Comparison of ENCODE assay signal across 38 cellular contexts in the genomic region with DNA sequence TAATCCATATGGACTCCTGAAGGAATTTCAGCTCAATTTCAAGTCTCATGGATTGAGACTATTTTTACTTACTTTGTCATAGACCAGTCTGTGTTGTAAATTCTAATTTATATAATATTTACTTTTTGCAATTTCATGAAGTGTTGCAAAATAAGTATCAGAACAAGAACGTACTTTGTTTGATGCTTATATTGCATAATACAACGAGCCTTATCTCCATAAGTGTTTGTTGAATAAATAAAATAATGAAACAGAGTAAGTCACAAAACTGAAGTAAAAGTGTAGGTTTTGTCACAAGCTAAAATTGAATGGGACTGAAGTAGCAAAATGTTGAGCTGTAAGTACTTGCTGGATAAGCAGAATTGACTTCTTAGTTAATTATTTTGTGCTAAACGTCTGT. TPM values are rescaled to one million over a fixed set of nuclear protein-coding genes. Genes with fewer than 3 reads are reported as not detected.
"Had no signal": no experiment of that assay in that cellular context is flagged by ENCODE, and none has a peak within 500 bp of the region (broad histone marks: within the 10 kb centered on the region; RNA-seq: fewer than 3 reads in every experiment).

No MANE protein-coding gene starts in this region.

- H3K4me1 Mint-ChIP-seq: activated T-helper 17 cell treated with anti-CD3 and anti-CD28 coated beads, Interleukin-2, amount 50 U/mL, for 72 hours had no signal

- H3K27ac ChIP-seq: ascending aorta, cardiac muscle cell, KMS-11, RWPE1 had no signal

- H3K9me3 Mint-ChIP-seq: activated CD4-positive, alpha-beta memory T cell treated with anti-CD3 and anti-CD28 coated beads, Interleukin-2, amount 10 ng/mL, durations not matched to agents 7 days and 5 days; activated naive CD8-positive, alpha-beta T cell treated with anti-CD3 and anti-CD28 coated beads for 36 hours; activated T-cell treated with anti-CD3 and anti-CD28 coated beads, Interleukin-2, amount 50 U/mL, for 72 hours; activated T-helper 17 cell treated with anti-CD3 and anti-CD28 coated beads, Interleukin-2, amount 50 U/mL, for 72 hours; central memory CD8-positive, alpha-beta T cell; T-cell had no signal

- DNase-seq: activated CD4-positive, alpha-beta memory T cell treated with anti-CD3 and anti-CD28 coated beads, Interleukin-2, amount 10 ng/mL, durations not matched to agents 7 days and 5 days; activated CD4-positive, alpha-beta T cell treated with anti-CD3 and anti-CD28 coated beads for 1 hour; activated CD4-positive, alpha-beta T cell treated with anti-CD3 and anti-CD28 coated beads for 48 hours; activated CD4-positive, CD25-positive, alpha-beta regulatory T cell; activated CD8-positive, alpha-beta memory T cell treated with anti-CD3 and anti-CD28 coated beads for 24 hours; activated CD8-positive, alpha-beta memory T cell treated with anti-CD3 and anti-CD28 coated beads, Interleukin-2, amount 10 ng/mL, durations not matched to agents 7 days and 5 days; activated CD8-positive, alpha-beta memory T cell treated with anti-CD3 and anti-CD28 coated beads, Interleukin-2, amount 50 U/mL, for 48 hours; activated effector memory CD4-positive, alpha-beta T cell treated with anti-CD3 and anti-CD28 coated beads, Interleukin-2, amount 50 U/mL, for 16 hours; activated naive CD4-positive, alpha-beta T cell; activated naive CD4-positive, alpha-beta T cell treated with anti-CD3 and anti-CD28 coated beads, Interleukin-2, amount 50 U/mL, for 16 hours; activated naive CD8-positive, alpha-beta T cell treated with anti-CD3 and anti-CD28 coated beads for 36 hours; activated T-cell treated with anti-CD3 and anti-CD28 coated beads, Interleukin-2, amount 50 U/mL, for 72 hours; amygdala; MM.1S; MV-4-11; NCI-H1092; NCI-H1436 treated with DMSO at 0.1 percent for 48 hours; NCI-H1694 treated with DMSO at 0.1 percent for 48 hours; NCI-H2029 treated with DMSO at 0.1 percent for 48 hours; NCI-H2107; NCI-H2171; NCI-H510A; NCI-H526; NCI-H748 treated with DMSO at 0.1 percent for 48 hours; NK-92 treated with Interleukin-12 subunit alpha and Interleukin-12 subunit beta, amount 100 ng/mL, for 24 hours; PC-3; SIG-M5; T-cell; T-helper 17 cell; T-helper 9 cell had no signal

- H3K36me3 ChIP-seq: ascending aorta, cardiac muscle cell had no signal

- H3K9me3 ChIP-seq: ascending aorta had no signal

- H3K4me3 ChIP-seq: ascending aorta, cardiac muscle cell had no signal

- H3K36me3 Mint-ChIP-seq: activated CD8-positive, alpha-beta memory T cell treated with anti-CD3 and anti-CD28 coated beads, Interleukin-2, amount 10 ng/mL, durations not matched to agents 7 days and 5 days; activated naive CD8-positive, alpha-beta T cell treated with anti-CD3 and anti-CD28 coated beads for 36 hours; T-cell had no signal

- H3K27ac Mint-ChIP-seq: activated CD4-positive, alpha-beta memory T cell treated with anti-CD3 and anti-CD28 coated beads, Interleukin-2, amount 10 ng/mL, durations not matched to agents 7 days and 5 days; activated CD8-positive, alpha-beta memory T cell treated with anti-CD3 and anti-CD28 coated beads, Interleukin-2, amount 10 ng/mL, durations not matched to agents 7 days and 5 days; activated naive CD8-positive, alpha-beta T cell treated with anti-CD3 and anti-CD28 coated beads for 36 hours; activated T-cell treated with anti-CD3 and anti-CD28 coated beads, Interleukin-2, amount 50 U/mL, for 72 hours; activated T-helper 17 cell treated with anti-CD3 and anti-CD28 coated beads, Interleukin-2, amount 50 U/mL, for 72 hours; T-cell; T-helper 17 cell had no signal

- ATAC-seq: activated CD8-positive, alpha-beta memory T cell treated with anti-CD3 and anti-CD28 coated beads, Interleukin-2, amount 10 ng/mL, durations not matched to agents 7 days and 5 days; activated T-cell treated with anti-CD3 and anti-CD28 coated beads, Interleukin-2, amount 50 U/mL, for 72 hours; activated T-helper 17 cell treated with anti-CD3 and anti-CD28 coated beads, Interleukin-2, amount 50 U/mL, for 72 hours; PC-3; Right ventricle myocardium inferior; SK-N-SH treated with all-trans-retinoic acid at 6 μM for 48 hours; T-cell; T-helper 17 cell had no signal

- H3K4me3 Mint-ChIP-seq: activated CD4-positive, alpha-beta memory T cell treated with anti-CD3 and anti-CD28 coated beads, Interleukin-2, amount 10 ng/mL, durations not matched to agents 7 days and 5 days; activated CD8-positive, alpha-beta memory T cell treated with anti-CD3 and anti-CD28 coated beads, Interleukin-2, amount 10 ng/mL, durations not matched to agents 7 days and 5 days; activated naive CD8-positive, alpha-beta T cell treated with anti-CD3 and anti-CD28 coated beads for 36 hours; activated T-cell treated with anti-CD3 and anti-CD28 coated beads, Interleukin-2, amount 50 U/mL, for 72 hours; activated T-helper 17 cell treated with anti-CD3 and anti-CD28 coated beads, Interleukin-2, amount 50 U/mL, for 72 hours; central memory CD8-positive, alpha-beta T cell; T-cell; T-helper 17 cell had no signal

RNA-seq across cellular contexts. Expression of gene LIFR, which starts 3.0 kb away (rescaled TPM):
- total RNA-seq: activated CD8-positive, alpha-beta memory T cell treated with anti-CD3 and anti-CD28 coated beads, Interleukin-2, amount 10 ng/mL, durations not matched to agents 7 days and 5 days; activated naive CD8-positive, alpha-beta T cell treated with anti-CD3 and anti-CD28 coated beads for 36 hours had no signal
